ENCODE assay signal across 8 cellular contexts in the genomic region with DNA sequence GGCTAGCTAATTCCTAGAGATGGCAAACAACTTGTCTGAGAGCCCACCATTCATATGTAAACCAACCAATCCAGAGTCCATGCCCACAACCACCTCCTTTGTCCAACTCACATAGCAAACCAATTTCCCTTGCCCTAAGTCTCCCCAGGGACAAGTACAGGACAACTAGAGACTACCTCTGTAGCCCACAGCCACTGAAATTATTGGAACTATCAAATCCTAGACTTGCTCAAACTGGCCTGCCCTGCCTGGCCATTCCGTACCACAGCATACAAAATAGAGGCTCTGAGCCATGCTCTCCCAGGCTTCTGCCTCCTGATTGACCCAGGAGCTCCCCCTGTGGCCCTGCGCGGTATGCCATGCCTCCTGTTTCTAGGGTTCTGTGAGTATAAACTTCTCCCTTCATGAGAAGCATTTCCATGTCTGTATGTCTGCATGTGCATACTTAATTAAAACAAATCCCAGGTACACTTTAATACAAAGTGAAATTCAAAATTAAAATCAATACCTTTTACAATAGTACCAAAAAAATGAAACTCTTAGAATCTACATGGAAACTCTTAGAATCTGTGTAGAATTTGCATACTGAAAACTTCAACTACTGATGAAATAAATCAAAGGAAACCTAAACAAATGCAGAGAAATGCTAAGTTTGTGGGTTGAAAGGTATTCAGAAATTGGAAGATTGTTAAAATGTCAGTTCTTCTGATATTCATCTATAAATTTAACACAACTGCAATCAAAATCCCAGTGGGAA. TPM values are rescaled to one million over a fixed set of nuclear protein-coding genes. Genes with fewer than 3 reads are reported as not detected.
DNase-seq lines count a peak whose midpoint lies in the region; ATAC-seq and TF ChIP-seq lines count a peak whose summit lies in the region.

No MANE protein-coding gene starts in this region.

- no peaks in the 10 kb centered on the region for H3F3A ChIP-seq in Loucy (ENCODE audit: low read depth)

- H3K4me1 ChIP-seq in Loucy (ENCODE audit: insufficient read depth, low read length, poor library complexity, severe bottlenecking) = no peaks in the 10 kb centered on the region

- no peaks in the 10 kb centered on the region for H3K36me3 ChIP-seq in Loucy (ENCODE audit: insufficient read depth, low read length)

- no peaks in the 10 kb centered on the region for H3K9me2 ChIP-seq in Loucy (replicated peaks; ENCODE audit: low read depth, low read length)

- H3K9me3 Mint-ChIP-seq in HFFc6 (no peaks in the 10 kb centered on the region), memory B cell (no peaks in the 10 kb centered on the region)
- no peaks in the 10 kb centered on the region for H3K9me3 Mint-ChIP-seq in stimulated activated naive B cell treated with anti-CD40 and anti-IgM and Interleukin-4, amounts not matched to agents 10 μg/mL and 1 μg/mL and 100 μg/mL, for 72 hours

- H3K4me3 Mint-ChIP-seq in HFFc6 (no peak overlapping the region), memory B cell (no peak overlapping the region)
- H3K4me3 Mint-ChIP-seq in stimulated activated naive B cell treated with anti-CD40 and anti-IgM and Interleukin-4, amounts not matched to agents 10 μg/mL and 1 μg/mL and 100 μg/mL, for 72 hours = no peak overlapping the region

- H3K79me2 ChIP-seq in Loucy (ENCODE audit: insufficient read depth, low read length) = no peaks in the 10 kb centered on the region

- H3K27ac Mint-ChIP-seq in HFFc6 = no peak overlapping the region
- no peak overlapping the region for H3K27ac Mint-ChIP-seq in memory B cell
- H3K27ac Mint-ChIP-seq in stimulated activated naive B cell treated with anti-CD40 and anti-IgM and Interleukin-4, amounts not matched to agents 10 μg/mL and 1 μg/mL and 100 μg/mL, for 72 hours = no peak overlapping the region

- H3K4me3 ChIP-seq in Loucy (ENCODE audit: low read length, poor library complexity, severe bottlenecking) (no peak overlapping the region), WI38 (ENCODE audit: low read depth, low read length) (no peak overlapping the region), dorsolateral prefrontal cortex (no peak overlapping the region)

- H3K27me3 Mint-ChIP-seq in HFFc6 (ENCODE audit: insufficient read depth) (peaks cover 15% of the 10 kb centered on the region), memory B cell (peaks cover 19% of the 10 kb centered on the region)
- peaks cover 42 to 63% of the 10 kb centered on the region in 2 donors for H3K27me3 Mint-ChIP-seq in stimulated activated naive B cell treated with anti-CD40 and anti-IgM and Interleukin-4, amounts not matched to agents 10 μg/mL and 1 μg/mL and 100 μg/mL, for 72 hours

- no peaks in the 10 kb centered on the region for H3K27me3 ChIP-seq in Loucy (ENCODE audit: insufficient read depth, low read length, poor library complexity, severe bottlenecking)
- peaks cover 0 to 30% (median 9%) of the 10 kb centered on the region in 45 donors for H3K27me3 ChIP-seq in dorsolateral prefrontal cortex

- no peak overlapping the region for H3K9ac ChIP-seq in Loucy (ENCODE audit: low read depth, low read length, poor library complexity, severe bottlenecking)

- peak; percentile 61 for ATAC-seq in memory B cell (ENCODE audit: low read depth)
- peak; percentile 86 to 92 for ATAC-seq in stimulated activated naive B cell treated with anti-CD40 and anti-IgM and Interleukin-4, amounts not matched to agents 10 μg/mL and 1 μg/mL and 100 μg/mL, for 72 hours (replicated peaks)

- no peak overlapping the region for H2AFZ ChIP-seq in Loucy (ENCODE audit: low read length)

- H3K4me2 ChIP-seq in Loucy (ENCODE audit: low read depth, low read length, poor library complexity, severe bottlenecking) = no peak overlapping the region

- DNase-seq in SIG-M5 treated with dmso at 0.1 percent for 504 hours (lab: John Stamatoyannopoulos, UW; ENCODE audit: unreplicated experiment) (peak; percentile 50), SIG-M5 (lab: John Stamatoyannopoulos, UW) (no peak), HFFc6 (peak; percentile 48), dorsolateral prefrontal cortex (peak in 9 of 10 donors; percentile 50 to 75 (median 66)), memory B cell (ENCODE audit: low spot score in 2 of 2) (peak; percentile 8 to 38)
- DNase-seq in stimulated activated naive B cell treated with anti-CD40 and anti-IgM and Interleukin-4, amounts not matched to agents 10 μg/mL and 1 μg/mL and 100 μg/mL, for 72 hours = peak; percentile 39

- no peak overlapping the region for H3K27ac ChIP-seq in dorsolateral prefrontal cortex

- TF ChIP-seq CTCF in HFFc6 (IDR thresholded peaks at IDR 0.05) (peak; percentile 87), Loucy (conservative IDR thresholded peaks at IDR 0.05; ENCODE audit: low read length) (peak; percentile 88), WI38 (IDR thresholded peaks at IDR 0.05; ENCODE audit: low read depth, low read length) (peak; percentile 98), dorsolateral prefrontal cortex (IDR thresholded peaks at IDR 0.05 in 54 of 56, conservative IDR thresholded peaks at IDR 0.05 in 2 of 56; ENCODE audit: low read depth in 1 of 56, partially characterized antibody in 56 of 56) (peak; percentile 9 to 79 (median 64))

- H3K9me3 ChIP-seq in Loucy (ENCODE audit: insufficient read depth, low read depth, low read length) = no peaks in the 10 kb centered on the region

- intact Hi-C loops in dorsolateral prefrontal cortex (cut with DNase I) = no loop called here

- H3K36me3 Mint-ChIP-seq in HFFc6 (ENCODE audit: low read depth) (no peaks in the 10 kb centered on the region), memory B cell (no peaks in the 10 kb centered on the region)
- no peaks in the 10 kb centered on the region for H3K36me3 Mint-ChIP-seq in stimulated activated naive B cell treated with anti-CD40 and anti-IgM and Interleukin-4, amounts not matched to agents 10 μg/mL and 1 μg/mL and 100 μg/mL, for 72 hours

- no peaks in the 10 kb centered on the region for H4K20me1 ChIP-seq in Loucy (ENCODE audit: insufficient read depth, low read length, poor library complexity, severe bottlenecking)

- H3K4me1 Mint-ChIP-seq in HFFc6 (ENCODE audit: low read depth) (peaks cover 27% of the 10 kb centered on the region), memory B cell (no peaks in the 10 kb centered on the region)
- H3K4me1 Mint-ChIP-seq in stimulated activated naive B cell treated with anti-CD40 and anti-IgM and Interleukin-4, amounts not matched to agents 10 μg/mL and 1 μg/mL and 100 μg/mL, for 72 hours = peaks cover 7 to 9% of the 10 kb centered on the region in 2 donors

RNA-seq across cellular contexts. Expression of a gene that starts 4.0 kb away (rescaled TPM):
- total RNA-seq in HFFc6 (2021; fragmentation: NEBNext Ultra II Directional; extraction: Animal tissue kit (Norgen Biotek cat#: 25700)) = 1 to 10 TPM; 3.4 to 6.5 (median 5.3) TPM
- total RNA-seq in dorsolateral prefrontal cortex = 100 to 1,000 TPM in 79 of 120 experiments, 10 to 100 TPM in 41; 34.3 to 181 (median 107) TPM

Comparison
In these comparisons a context has a peak if more than half of its experiments do, and no peak if none do; other contexts are left out.
1. RNA of a gene that starts 4.0 kb away (total RNA-seq): 34.3 to 181 TPM in dorsolateral prefrontal cortex; 3.4 to 6.5 TPM in HFFc6; every median in the first group is over 4 times any median in the second.
2. Peak in every context shown above with its lines, with median percentiles within 50 percentile points of each other: CTCF ChIP-seq.